11 cellular contexts compared by ENCODE assay signal in the genomic region with DNA sequence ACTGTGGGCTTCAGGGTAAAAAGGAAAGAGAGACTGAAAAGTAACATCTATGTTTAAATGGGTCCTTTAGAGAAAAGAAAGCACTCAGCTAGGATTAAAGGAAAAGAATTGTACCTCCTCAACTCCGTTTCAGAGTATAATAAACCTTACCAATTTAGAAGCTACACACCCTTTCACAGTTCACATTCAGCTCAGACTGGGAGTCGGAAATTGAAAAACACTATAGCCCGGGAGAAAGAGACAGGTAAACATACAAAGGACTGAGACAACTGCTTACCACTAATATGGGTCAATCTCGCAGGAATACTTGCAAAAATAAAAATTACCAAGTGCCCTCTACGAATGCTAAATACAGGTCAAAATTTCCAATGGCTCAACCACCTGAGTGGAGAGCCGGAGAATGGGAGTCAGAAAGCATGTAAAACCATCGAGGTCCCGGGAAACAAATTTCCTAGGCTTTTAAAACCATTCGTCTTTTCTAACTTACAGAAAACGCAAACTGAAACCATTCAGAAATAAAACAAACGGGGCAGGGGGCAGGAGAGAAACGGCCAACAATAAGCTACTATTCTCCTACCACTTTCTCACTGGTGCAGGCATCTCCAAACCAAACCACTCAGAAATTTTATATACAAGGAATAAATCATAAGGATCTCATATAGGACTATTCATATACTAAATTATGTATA.
DNase-seq lines count a peak whose midpoint lies in the region; ATAC-seq and TF ChIP-seq lines count a peak whose summit lies in the region.
"Had no signal": no experiment of that assay in that cellular context is flagged by ENCODE, and none has a peak within 500 bp of the region (broad histone marks: within the 10 kb centered on the region; RNA-seq: fewer than 3 reads in every experiment).

No MANE protein-coding gene starts in this region.

- H3K27ac ChIP-seq in AG04450 (ENCODE audit: low read depth, low read length) (no peak overlapping the region), MM.1S (ENCODE audit: low read length) (peak overlapping the region; percentile 53; the same call in 1 of the 2 replicates), duodenal mucosa (ENCODE audit: low read depth, low read length) (no peak overlapping the region), muscle layer of duodenum (ENCODE audit: low read length) (peak overlapping the region; percentile 45), uterus (no peak overlapping the region)

- H4K20me1 ChIP-seq in MM.1S (ENCODE audit: insufficient read depth, low read length): no peaks in the 10 kb centered on the region

- H3K4me3 ChIP-seq in AG04450 (ENCODE audit: low read depth, low read length): peak overlapping the region; percentile 35
- H3K4me3 ChIP-seq in MM.1S (ENCODE audit: low read length): peak overlapping the region; percentile 63
- peak overlapping the region; percentile 53 to 66 for H3K4me3 ChIP-seq in duodenal mucosa (ENCODE audit: low read depth in 1 of 2, low read length in 2 of 2)
- H3K4me3 ChIP-seq in muscle layer of duodenum (ENCODE audit: low read depth in 1 of 2, low read length in 2 of 2): peak overlapping the region; percentile 43 to 52
- no peak overlapping the region for H3K4me3 ChIP-seq in uterus

- CTCF ChIA-PET in AG04450 (lab: Charles Lee): interaction anchor here (1.1 to 2.9 kb wide), 2 partner anchors 9 to 705 kb away, joined by 3 to 21 read pairs; no protein-coding TSS in a partner anchor

- H3K4me1 ChIP-seq in MM.1S (ENCODE audit: low read length) (peaks cover 8% of the 10 kb centered on the region; the same call in 1 of the 2 replicates), duodenal mucosa (ENCODE audit: control insufficient read depth in 1 of 2, insufficient read depth in 2 of 2, low read length in 2 of 2) (peaks cover 10 to 30% of the 10 kb centered on the region in 2 donors), muscle layer of duodenum (ENCODE audit: control insufficient read depth in 1 of 2, insufficient read depth in 2 of 2, low read length in 2 of 2) (peaks cover 0 to 21% of the 10 kb centered on the region in 2 donors), uterus (peaks cover 3 to 4% of the 10 kb centered on the region in 2 donors)

- peak overlapping the region; percentile 86 for H3K4me2 ChIP-seq in MM.1S (ENCODE audit: low read depth, low read length)

- peaks cover 12% of the 10 kb centered on the region for H3F3A ChIP-seq in MM.1S (ENCODE audit: insufficient read depth, low read length)

- intact Hi-C loops in uterus (cut with DNase I; ENCODE audit: low total_unique reads): no loop called here

- no peaks in the 10 kb centered on the region for H3K27me3 ChIP-seq in AG04450 (ENCODE audit: control insufficient read depth, insufficient read depth, low read length)
- H3K27me3 ChIP-seq in MM.1S (replicated peaks; ENCODE audit: insufficient read depth, low read length): no peaks in the 10 kb centered on the region
- no peaks in the 10 kb centered on the region for H3K27me3 ChIP-seq in duodenal mucosa (ENCODE audit: control insufficient read depth in 1 of 2, insufficient read depth in 2 of 2, low read length in 2 of 2)
- no peaks in the 10 kb centered on the region for H3K27me3 ChIP-seq in muscle layer of duodenum (ENCODE audit: low read depth, low read length)
- no peaks in the 10 kb centered on the region for H3K27me3 ChIP-seq in uterus

- H3K9me2 ChIP-seq in MM.1S (replicated peaks; ENCODE audit: insufficient read depth, low read length): no peaks in the 10 kb centered on the region

- DNase-seq in AG04450 (ENCODE audit: low read depth, low spot score): no peak
- peak; percentile 15 for DNase-seq in MM.1S
- DNase-seq in DMS153 treated with DMSO at 0.1 percent for 48 hours (lab: John Stamatoyannopoulos, UW; ENCODE audit: unreplicated experiment): no peak
- no peak for DNase-seq in RKO (ENCODE audit: low spot score)
- no peak for DNase-seq in uterus
- DNase-seq: effector CD4-positive, alpha-beta T cell; natural killer cell had no signal

- peaks cover 94% of the 10 kb centered on the region for H3K79me2 ChIP-seq in MM.1S (ENCODE audit: low read length)

- H3K36me3 ChIP-seq in MM.1S (replicated peaks; ENCODE audit: insufficient read depth, low read length): no peaks in the 10 kb centered on the region
- no peaks in the 10 kb centered on the region for H3K36me3 ChIP-seq in duodenal mucosa (ENCODE audit: control insufficient read depth in 1 of 2, insufficient read depth in 2 of 2, low read length in 2 of 2)
- H3K36me3 ChIP-seq in muscle layer of duodenum (ENCODE audit: control insufficient read depth in 1 of 2, insufficient read depth in 2 of 2, low read length in 2 of 2): no peaks in the 10 kb centered on the region
- H3K36me3 ChIP-seq in uterus: no peaks in the 10 kb centered on the region

- TF ChIP-seq CTCF in AG04450 (IDR thresholded peaks at IDR 0.05; ENCODE audit: low read depth, low read length) (no peak), MM.1S (IDR thresholded peaks at IDR 0.05; ENCODE audit: low read length) (no peak), uterus (IDR thresholded peaks at IDR 0.05) (no peak)

- H3K9me3 ChIP-seq in AG04450 (ENCODE audit: control insufficient read depth, insufficient read depth, low read length) (no peaks in the 10 kb centered on the region), MM.1S (replicated peaks; ENCODE audit: insufficient read depth, low read length) (no peaks in the 10 kb centered on the region), duodenal mucosa (ENCODE audit: control insufficient read depth in 1 of 2, low read length in 2 of 2) (no peaks in the 10 kb centered on the region), muscle layer of duodenum (ENCODE audit: control insufficient read depth in 1 of 2, low read length in 2 of 2) (no peaks in the 10 kb centered on the region), uterus (no peaks in the 10 kb centered on the region)

- no peak for ATAC-seq in GM18867 (IDR thresholded peaks at IDR 0.05; ENCODE audit: unreplicated experiment)
- ATAC-seq: natural killer cell; stimulated activated memory B cell treated with anti-CD40 and anti-IgM and Interleukin-4, amounts not matched to agents 10 μg/mL and 1 μg/mL and 100 μg/mL, for 72 hours had no signal

- POLR2A ChIA-PET in AG04450 (lab: Yijun Ruan, JAX): interaction anchor here (0.7 to 0.9 kb wide), 2 partner anchors 20 to 34 kb away, joined by 3 read pairs; no protein-coding TSS in a partner anchor

- H3K9ac ChIP-seq in MM.1S (ENCODE audit: low read length) (peak overlapping the region; percentile 47; the same call in 1 of the 2 replicates), duodenal mucosa (ENCODE audit: low read depth in 1 of 2, low read length in 2 of 2) (peak overlapping the region; percentile 28 to 49)

- TF ChIP-seq POLR2A in uterus (IDR thresholded peaks at IDR 0.05): no peak

- 0 out of 2 replicates have a peak overlapping the region, but pooled peaks have one; percentile 10 for H2AFZ ChIP-seq in MM.1S (ENCODE audit: low read length)

Comparison
In these comparisons a context has a peak if more than half of its experiments do, and no peak if none do; other contexts are left out.
1. H3K27ac ChIP-seq: peak in MM.1S (single experiment) and muscle layer of duodenum (single experiment); none in AG04450 (single experiment), duodenal mucosa (single experiment) and uterus (0 of 2).
2. H3K4me3 ChIP-seq: peak in AG04450 (single experiment), MM.1S (single experiment), duodenal mucosa (2 of 2) and muscle layer of duodenum (2 of 2); none in uterus (0 of 2).